9 cellular contexts compared by ENCODE assay signal in the genomic region with DNA sequence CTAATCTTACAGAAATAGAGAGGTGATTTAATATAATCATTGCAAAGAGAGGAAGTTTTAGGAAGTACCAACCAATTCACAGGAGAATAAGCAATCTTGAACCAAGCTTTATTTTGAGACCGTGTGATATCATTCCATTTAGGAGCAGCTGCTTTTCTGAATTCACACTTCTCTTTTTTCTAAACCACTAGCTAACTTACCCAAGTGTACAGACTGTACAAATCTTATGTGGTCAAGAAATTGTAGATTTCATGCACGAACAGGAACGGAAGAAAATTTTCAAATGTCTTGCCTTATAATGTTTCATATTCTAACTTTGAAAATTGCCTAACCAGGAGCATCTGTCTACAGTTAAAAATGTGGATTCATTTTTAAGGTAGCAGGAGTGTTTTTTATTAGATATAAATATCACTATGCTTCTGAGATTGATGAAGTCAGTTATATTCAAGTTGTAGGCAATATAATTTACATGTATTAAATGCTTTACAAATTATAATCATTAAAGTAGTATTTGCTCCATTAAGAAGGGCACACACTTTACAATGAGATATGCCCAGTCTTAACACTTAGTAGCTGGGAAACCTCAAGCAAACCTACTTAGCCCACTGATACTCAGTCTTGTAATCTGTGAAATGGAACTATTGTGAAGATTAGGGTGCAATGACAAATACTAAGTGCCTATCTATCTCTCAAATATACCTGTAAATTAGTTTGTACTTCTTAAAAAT.
DNase-seq lines count a peak whose midpoint lies in the region; ATAC-seq and TF ChIP-seq lines count a peak whose summit lies in the region.
"Had no signal": no experiment of that assay in that cellular context is flagged by ENCODE, and none has a peak within 500 bp of the region (broad histone marks: within the 10 kb centered on the region; RNA-seq: fewer than 3 reads in every experiment).

No MANE protein-coding gene starts in this region.

- no peaks in the 10 kb centered on the region for H3K36me3 ChIP-seq in adipocyte (ENCODE audit: control insufficient read depth, insufficient read depth, low read length, severe bottlenecking)
- H3K36me3 ChIP-seq in BE2C: no peaks in the 10 kb centered on the region

- intact Hi-C loops in CD14-positive monocyte (cut with micrococcal nuclease): no loop called here

- no peaks in the 10 kb centered on the region for H3K4me1 ChIP-seq in adipocyte (ENCODE audit: control insufficient read depth, insufficient read depth, low read length)
- no peaks in the 10 kb centered on the region for H3K4me1 ChIP-seq in BE2C

- peaks cover 36% of the 10 kb centered on the region for H3K4me1 Mint-ChIP-seq in CD14-positive monocyte

- H3K27me3 Mint-ChIP-seq in CD14-positive monocyte (ENCODE audit: low read depth in 3 of 3): peaks cover 0 to 2% (median 0%) of the 10 kb centered on the region in 3 donors

- no peak for DNase-seq in CD14-positive monocyte (ENCODE audit: low spot score)
- DNase-seq in adipocyte (ENCODE audit: low read depth): peak; percentile 19
- no peak for DNase-seq in foreskin melanocyte
- DNase-seq in BE2C: no peak
- DNase-seq in NCI-H82 (lab: John Stamatoyannopoulos, UW): no peak
- no peak for DNase-seq in GM19240 (ENCODE audit: insufficient read length, low spot score)
- DNase-seq: activated T-cell treated with anti-CD3 and anti-CD28 coated beads, Interleukin-2, amount 50 U/mL, for 1 hour had no signal

- peak overlapping the region in 1 of 2 donors; percentile 63 for H3K4me3 Mint-ChIP-seq in CD14-positive monocyte

- H3K27me3 ChIP-seq in adipocyte (replicated peaks; ENCODE audit: control insufficient read depth, insufficient read depth, low read length) (no peaks in the 10 kb centered on the region), BE2C (no peaks in the 10 kb centered on the region)

- peak overlapping the region; percentile 74 to 91 (median 90) for H3K27ac Mint-ChIP-seq in CD14-positive monocyte

- TF ChIP-seq CTCF in CD14-positive monocyte (IDR thresholded peaks at IDR 0.05) (no peak), BE2C (IDR thresholded peaks at IDR 0.05; ENCODE audit: low read depth, low read length) (no peak)

- H3K9me3 Mint-ChIP-seq in CD14-positive monocyte: peaks cover 0 to 3% (median 0%) of the 10 kb centered on the region in 7 donors

- ATAC-seq in GM19467 (IDR thresholded peaks at IDR 0.05; ENCODE audit: unreplicated experiment): peak; percentile 81
- ATAC-seq in HG03135 (IDR thresholded peaks at IDR 0.05; ENCODE audit: unreplicated experiment): peak; percentile 77

- H3K4me3 ChIP-seq in adipocyte (ENCODE audit: low read length) (no peak overlapping the region), BE2C (ENCODE audit: low read depth, low read length) (no peak overlapping the region)

- H3K9me3 ChIP-seq in adipocyte (ENCODE audit: control insufficient read depth, low read length): no peaks in the 10 kb centered on the region
- H3K9me3 ChIP-seq in BE2C: no peaks in the 10 kb centered on the region

- H3K9ac ChIP-seq in adipocyte (ENCODE audit: low read length): no peak overlapping the region

- no peaks in the 10 kb centered on the region for H3K36me3 Mint-ChIP-seq in CD14-positive monocyte
